Comparison of ENCODE assay signal across 8 cellular contexts in genomic region chr12:132560831-132561783, GRCh38. TPM values are rescaled to one million over a fixed set of nuclear protein-coding genes. Genes with fewer than 3 reads are reported as not detected.
DNase-seq lines count a peak whose midpoint lies in the region; ATAC-seq and TF ChIP-seq lines count a peak whose summit lies in the region.

No MANE protein-coding gene starts in this region.

- no peaks in the 10 kb centered on the region for H3K9me3 ChIP-seq in DOHH2 (ENCODE audit: control insufficient read depth, insufficient read depth, low read length)
- H3K9me3 ChIP-seq in RWPE2 (ENCODE audit: severe bottlenecking) = no peaks in the 10 kb centered on the region
- H3K9me3 ChIP-seq in uterus = no peaks in the 10 kb centered on the region

- H3K4me2 ChIP-seq in DOHH2 (ENCODE audit: low read length) = peak overlapping the region; percentile 96

- intact Hi-C loops in uterus (cut with DNase I; ENCODE audit: low total_unique reads) = no loop called here

- peaks cover 4% of the 10 kb centered on the region; the same call in 1 of the 2 replicates for H4K20me1 ChIP-seq in DOHH2 (ENCODE audit: control insufficient read depth, insufficient read depth, low read depth, low read length)

- ATAC-seq in RWPE2 (ENCODE audit: low read depth) = peak; percentile 85

- H3K4me3 ChIP-seq in DOHH2 (ENCODE audit: low read length) (peak overlapping the region; percentile 88), LNCaP clone FGC (ENCODE audit: low read depth, low read length) (peak overlapping the region; percentile 81), RWPE2 (ENCODE audit: severe bottlenecking) (peak overlapping the region; percentile 96), uterus (peak overlapping the region; percentile 40 to 81)

- peaks cover 31% of the 10 kb centered on the region for H3K4me1 ChIP-seq in DOHH2 (ENCODE audit: control insufficient read depth, low read length)
- no peaks in the 10 kb centered on the region for H3K4me1 ChIP-seq in RWPE2 (ENCODE audit: insufficient read depth, poor library complexity, severe bottlenecking)
- peaks cover 0 to 12% of the 10 kb centered on the region in 2 donors for H3K4me1 ChIP-seq in uterus

- H3K27me3 ChIP-seq in DOHH2 (ENCODE audit: control insufficient read depth, low read length) (no peaks in the 10 kb centered on the region), RWPE2 (ENCODE audit: insufficient read depth, poor library complexity, severe bottlenecking) (no peaks in the 10 kb centered on the region), uterus (no peaks in the 10 kb centered on the region)

- H3K27ac ChIP-seq in DOHH2 (ENCODE audit: low read depth, low read length) = peak overlapping the region; percentile 62
- peak overlapping the region; percentile 48 for H3K27ac ChIP-seq in RWPE2 (ENCODE audit: poor library complexity, severe bottlenecking)
- H3K27ac ChIP-seq in uterus = no peak overlapping the region

- peak; percentile 36 for DNase-seq in LNCaP clone FGC (ENCODE audit: low read depth)
- no peak for DNase-seq in RWPE2 (ENCODE audit: low spot score)
- peak; percentile 67 for DNase-seq in activated T-helper 9 cell treated with anti-CD3 and anti-CD28 coated beads, Interleukin-2, amount 50 U/mL, for 16 hours (ENCODE audit: low read depth)
- DNase-seq in germinal center (ENCODE audit: low spot score) = peak; percentile 85
- peak; percentile 33 for DNase-seq in pulmonary artery endothelial cell (ENCODE audit: low read depth, low spot score)
- no peak for DNase-seq in uterus
- DNase-seq in ureter (ENCODE audit: low spot score) = no peak

- H3K36me3 ChIP-seq in DOHH2 (ENCODE audit: control insufficient read depth, low read length) (peaks cover 18% of the 10 kb centered on the region), RWPE2 (ENCODE audit: low read depth) (no peaks in the 10 kb centered on the region), uterus (no peaks in the 10 kb centered on the region)

- H3F3A ChIP-seq in DOHH2 (ENCODE audit: control insufficient read depth, insufficient read depth) = peaks cover 7% of the 10 kb centered on the region

- no peaks in the 10 kb centered on the region for H3K9me2 ChIP-seq in DOHH2 (replicated peaks; ENCODE audit: control insufficient read depth, low read length)

- TF ChIP-seq POLR2A in uterus (IDR thresholded peaks at IDR 0.05) = no peak

- peak; percentile 90 for TF ChIP-seq CTCF in DOHH2 (IDR thresholded peaks at IDR 0.05; ENCODE audit: low read depth, low read length, poor library complexity, severe bottlenecking)
- peak; percentile 94 for TF ChIP-seq CTCF in LNCaP clone FGC (IDR thresholded peaks at IDR 0.05; ENCODE audit: control insufficient read depth, extremely low read depth, insufficient read depth)
- TF ChIP-seq CTCF in RWPE2 (IDR thresholded peaks at IDR 0.05; ENCODE audit: poor library complexity, severe bottlenecking) = peak; percentile 91
- TF ChIP-seq CTCF in uterus (IDR thresholded peaks at IDR 0.05) = peak; percentile 27 to 39 (median 34)

- peaks cover 58% of the 10 kb centered on the region for H3K79me2 ChIP-seq in DOHH2 (ENCODE audit: control insufficient read depth, low read length)

RNA-seq across cellular contexts. Expression of gene LRCOL1, which starts 49.3 kb away (rescaled TPM):
- 0.14 TPM in 1 of 2 replicates, not detected in the other for total RNA-seq in pulmonary artery endothelial cell
- 1 to 10 TPM in 2 of 4 donors, under 1 TPM in 1, not detected in 1; 0.79 to 7.1 (median 1.5) TPM for total RNA-seq in uterus
- total RNA-seq in ureter = not detected

RNA-seq across cellular contexts. Expression of gene P2RX2, which starts 57.5 kb away (rescaled TPM):
- not detected in 2 replicates for total RNA-seq in pulmonary artery endothelial cell
- not detected for total RNA-seq in uterus
- total RNA-seq in ureter = 0.36 TPM

Comparison
In these comparisons a context has a peak if more than half of its experiments do, and no peak if none do; other contexts are left out.
1. H3K27ac ChIP-seq: peak in DOHH2 (single experiment) and RWPE2 (single experiment); none in uterus (0 of 2).
2. CTCF ChIP-seq: peak in every context shown above with its lines; median percentile 94 in LNCaP clone FGC; 91 in RWPE2; 90 in DOHH2; 34 in uterus.
3. DNase-seq: peak in LNCaP clone FGC (single experiment), activated T-helper 9 cell treated with anti-CD3 and anti-CD28 coated beads, Interleukin-2, amount 50 U/mL, for 16 hours (single experiment), germinal center (single experiment) and pulmonary artery endothelial cell (single experiment); none in RWPE2 (single experiment), uterus (0 of 2) and ureter (single experiment).
4. Peak in every context shown above with its lines, with median percentiles within 50 percentile points of each other: H3K4me3 ChIP-seq.